Comparison of ENCODE assay signal across 2 cellular contexts in the genomic region with DNA sequence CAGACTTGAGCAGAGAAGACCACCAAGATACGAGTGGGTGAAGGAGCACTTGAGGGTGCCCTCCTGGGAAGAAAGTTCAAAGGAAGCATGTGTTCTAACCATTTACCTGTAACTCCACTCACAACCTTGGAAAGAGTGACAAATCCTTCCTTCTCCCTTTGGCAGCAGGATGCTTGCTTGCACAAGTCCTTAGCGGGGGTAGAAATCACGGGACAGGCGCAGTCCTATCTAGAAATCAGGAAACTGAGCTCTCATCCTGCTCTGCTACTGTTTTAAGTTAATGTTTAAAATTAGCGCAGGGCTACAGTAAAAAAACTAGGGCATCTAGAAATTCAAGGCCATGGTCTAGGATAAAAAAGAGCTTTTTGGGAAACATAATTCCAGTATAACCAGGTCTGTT.
TF ChIP-seq lines count a peak whose summit lies in the region.

No MANE protein-coding gene starts in this region.

TF ChIP-seq in HepG2, 621 proteins besides CTCF, POLR2A, EP300 and RAD21:
- no peak for TF ChIP-seq MXD4 (CRISPR knock-in tag; IDR thresholded peaks at IDR 0.05)
- TF ChIP-seq ELF4 (CRISPR knock-in tag; IDR thresholded peaks at IDR 0.05; ENCODE audit: borderline replicate concordance), result no peak
- TF ChIP-seq MLLT10 (CRISPR knock-in tag; IDR thresholded peaks at IDR 0.05), result no peak
- TF ChIP-seq NR2F2 (IDR thresholded peaks at IDR 0.05; ENCODE audit: borderline replicate concordance, low read depth), result no peak
- no peak for TF ChIP-seq NRL (CRISPR knock-in tag; IDR thresholded peaks at IDR 0.05; ENCODE audit: borderline replicate concordance)
- no peak for TF ChIP-seq SMAD9 (CRISPR knock-in tag; IDR thresholded peaks at IDR 0.05)
- no peak for TF ChIP-seq KDM6A (CRISPR knock-in tag; IDR thresholded peaks at IDR 0.05; ENCODE audit: low read depth)
- TF ChIP-seq ZNF792 (CRISPR knock-in tag; IDR thresholded peaks at IDR 0.05), result no peak
- TF ChIP-seq ZNF768 (CRISPR knock-in tag; IDR thresholded peaks at IDR 0.05), result no peak
- TF ChIP-seq, protein P1, sequence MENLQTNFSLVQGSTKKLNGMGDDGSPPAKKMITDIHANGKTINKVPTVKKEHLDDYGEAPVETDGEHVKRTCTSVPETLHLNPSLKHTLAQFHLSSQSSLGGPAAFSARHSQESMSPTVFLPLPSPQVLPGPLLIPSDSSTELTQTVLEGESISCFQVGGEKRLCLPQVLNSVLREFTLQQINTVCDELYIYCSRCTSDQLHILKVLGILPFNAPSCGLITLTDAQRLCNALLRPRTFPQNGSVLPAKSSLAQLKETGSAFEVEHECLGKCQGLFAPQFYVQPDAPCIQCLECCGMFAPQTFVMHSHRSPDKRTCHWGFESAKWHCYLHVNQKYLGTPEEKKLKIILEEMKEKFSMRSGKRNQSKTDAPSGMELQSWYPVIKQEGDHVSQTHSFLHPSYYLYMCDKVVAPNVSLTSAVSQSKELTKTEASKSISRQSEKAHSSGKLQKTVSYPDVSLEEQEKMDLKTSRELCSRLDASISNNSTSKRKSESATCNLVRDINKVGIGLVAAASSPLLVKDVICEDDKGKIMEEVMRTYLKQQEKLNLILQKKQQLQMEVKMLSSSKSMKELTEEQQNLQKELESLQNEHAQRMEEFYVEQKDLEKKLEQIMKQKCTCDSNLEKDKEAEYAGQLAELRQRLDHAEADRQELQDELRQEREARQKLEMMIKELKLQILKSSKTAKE (CRISPR knock-in tag; IDR thresholded peaks at IDR 0.05; ENCODE audit: borderline replicate concordance), result no peak
- no peak for TF ChIP-seq REXO4 (CRISPR knock-in tag; IDR thresholded peaks at IDR 0.05; ENCODE audit: borderline replicate concordance)
- TF ChIP-seq, protein P2, sequence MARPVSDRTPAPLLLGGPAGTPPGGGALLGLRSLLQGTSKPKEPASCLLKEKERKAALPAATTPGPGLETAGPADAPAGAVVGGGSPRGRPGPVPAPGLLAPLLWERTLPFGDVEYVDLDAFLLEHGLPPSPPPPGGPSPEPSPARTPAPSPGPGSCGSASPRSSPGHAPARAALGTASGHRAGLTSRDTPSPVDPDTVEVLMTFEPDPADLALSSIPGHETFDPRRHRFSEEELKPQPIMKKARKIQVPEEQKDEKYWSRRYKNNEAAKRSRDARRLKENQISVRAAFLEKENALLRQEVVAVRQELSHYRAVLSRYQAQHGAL (CRISPR knock-in tag; IDR thresholded peaks at IDR 0.05; ENCODE audit: not compliant biosample characterization), result no peak
- TF ChIP-seq, protein P3, sequence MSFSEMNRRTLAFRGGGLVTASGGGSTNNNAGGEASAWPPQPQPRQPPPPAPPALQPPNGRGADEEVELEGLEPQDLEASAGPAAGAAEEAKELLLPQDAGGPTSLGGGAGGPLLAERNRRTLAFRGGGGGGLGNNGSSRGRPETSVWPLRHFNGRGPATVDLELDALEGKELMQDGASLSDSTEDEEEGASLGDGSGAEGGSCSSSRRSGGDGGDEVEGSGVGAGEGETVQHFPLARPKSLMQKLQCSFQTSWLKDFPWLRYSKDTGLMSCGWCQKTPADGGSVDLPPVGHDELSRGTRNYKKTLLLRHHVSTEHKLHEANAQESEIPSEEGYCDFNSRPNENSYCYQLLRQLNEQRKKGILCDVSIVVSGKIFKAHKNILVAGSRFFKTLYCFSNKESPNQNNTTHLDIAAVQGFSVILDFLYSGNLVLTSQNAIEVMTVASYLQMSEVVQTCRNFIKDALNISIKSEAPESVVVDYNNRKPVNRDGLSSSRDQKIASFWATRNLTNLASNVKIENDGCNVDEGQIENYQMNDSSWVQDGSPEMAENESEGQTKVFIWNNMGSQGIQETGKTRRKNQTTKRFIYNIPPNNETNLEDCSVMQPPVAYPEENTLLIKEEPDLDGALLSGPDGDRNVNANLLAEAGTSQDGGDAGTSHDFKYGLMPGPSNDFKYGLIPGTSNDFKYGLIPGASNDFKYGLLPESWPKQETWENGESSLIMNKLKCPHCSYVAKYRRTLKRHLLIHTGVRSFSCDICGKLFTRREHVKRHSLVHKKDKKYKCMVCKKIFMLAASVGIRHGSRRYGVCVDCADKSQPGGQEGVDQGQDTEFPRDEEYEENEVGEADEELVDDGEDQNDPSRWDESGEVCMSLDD (CRISPR knock-in tag; IDR thresholded peaks at IDR 0.05; ENCODE audit: borderline replicate concordance), result no peak
- no peak for TF ChIP-seq ZNF674 (CRISPR knock-in tag; IDR thresholded peaks at IDR 0.05; ENCODE audit: low read depth)
- no peak for TF ChIP-seq HMG20A (CRISPR knock-in tag; IDR thresholded peaks at IDR 0.05; ENCODE audit: borderline replicate concordance)
- TF ChIP-seq ZC3H13 (CRISPR knock-in tag; IDR thresholded peaks at IDR 0.05), result no peak
- TF ChIP-seq, protein P4, sequence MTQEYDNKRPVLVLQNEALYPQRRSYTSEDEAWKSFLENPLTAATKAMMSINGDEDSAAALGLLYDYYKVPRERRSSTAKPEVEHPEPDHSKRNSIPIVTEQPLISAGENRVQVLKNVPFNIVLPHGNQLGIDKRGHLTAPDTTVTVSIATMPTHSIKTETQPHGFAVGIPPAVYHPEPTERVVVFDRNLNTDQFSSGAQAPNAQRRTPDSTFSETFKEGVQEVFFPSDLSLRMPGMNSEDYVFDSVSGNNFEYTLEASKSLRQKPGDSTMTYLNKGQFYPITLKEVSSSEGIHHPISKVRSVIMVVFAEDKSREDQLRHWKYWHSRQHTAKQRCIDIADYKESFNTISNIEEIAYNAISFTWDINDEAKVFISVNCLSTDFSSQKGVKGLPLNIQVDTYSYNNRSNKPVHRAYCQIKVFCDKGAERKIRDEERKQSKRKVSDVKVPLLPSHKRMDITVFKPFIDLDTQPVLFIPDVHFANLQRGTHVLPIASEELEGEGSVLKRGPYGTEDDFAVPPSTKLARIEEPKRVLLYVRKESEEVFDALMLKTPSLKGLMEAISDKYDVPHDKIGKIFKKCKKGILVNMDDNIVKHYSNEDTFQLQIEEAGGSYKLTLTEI (CRISPR knock-in tag; conservative IDR thresholded peaks at IDR 0.05), result no peak
- TF ChIP-seq SAFB2 (CRISPR knock-in tag; IDR thresholded peaks at IDR 0.05; ENCODE audit: borderline replicate concordance, low read depth), result no peak
- TF ChIP-seq ZNF557 (CRISPR knock-in tag; IDR thresholded peaks at IDR 0.05), result no peak

TF ChIP-seq in H1, 55 proteins besides CTCF, POLR2A, EP300 and RAD21:
- no peak for TF ChIP-seq FOSL1 (IDR thresholded peaks at IDR 0.05; ENCODE audit: insufficient read depth, low read depth, low read length)
- no peak for TF ChIP-seq TEAD4 (IDR thresholded peaks at IDR 0.05; ENCODE audit: low read depth, low read length)
- TF ChIP-seq SP4 (IDR thresholded peaks at IDR 0.05; ENCODE audit: low read length), result no peak
- no peak for TF ChIP-seq ASH2L (IDR thresholded peaks at IDR 0.05; ENCODE audit: low read length)
